ENCODE assay signal across 7 cellular contexts in genomic region chr22:20718727-20719126, GRCh38. TPM values are rescaled to one million over a fixed set of nuclear protein-coding genes. Genes with fewer than 3 reads are reported as not detected.
"Had no signal": no experiment of that assay in that cellular context is flagged by ENCODE, and none has a peak within 500 bp of the region (broad histone marks: within the 10 kb centered on the region; RNA-seq: fewer than 3 reads in every experiment).

No MANE protein-coding gene starts in this region.

RNA-seq across cellular contexts. Expression of gene SERPIND1, which starts 55.2 kb away (rescaled TPM):
- total RNA-seq: activated CD8-positive, alpha-beta T cell treated with anti-CD3 and anti-CD28 coated beads for 36 hours; activated naive CD8-positive, alpha-beta T cell treated with anti-CD3 and anti-CD28 coated beads for 36 hours; activated T-cell treated with anti-CD3 and anti-CD28 coated beads, Interleukin-2, amount 50 U/mL, for 72 hours; activated T-helper 2 cell treated with anti-CD3 and anti-CD28 coated beads, Interferon-gamma antibody, Interleukin-2, Interleukin-4, amounts not matched to agents 10 μg/mL and 5 μg/mL and 100 μg/mL, durations not matched to agents 14 hours and 24 hours and 36 hours; Right ventricle myocardium inferior; SJSA1; T-helper 1 cell treated with Interleukin-12 subunit alpha and Interleukin-12 subunit beta and Interleukin-4 antibody, amounts not matched to agents 30 ng/mL and 1 ng/mL, for 36 hours had no signal
